ENCODE assay signal across 7 cellular contexts in genomic region chr22:20506543-20507252, GRCh38. TPM values are rescaled to one million over a fixed set of nuclear protein-coding genes. Genes with fewer than 3 reads are reported as not detected.
DNase-seq lines count a peak whose midpoint lies in the region; ATAC-seq and TF ChIP-seq lines count a peak whose summit lies in the region.

No MANE protein-coding gene starts in this region.

- no peaks in the 10 kb centered on the region for H3K27me3 Mint-ChIP-seq in activated T-helper 17 cell treated with anti-CD3 and anti-CD28 coated beads, Interleukin-2, amount 50 U/mL, for 72 hours
- H3K27me3 Mint-ChIP-seq in stimulated activated naive CD8-positive, alpha-beta T cell treated with anti-CD3 and anti-CD28 coated beads, Interleukin-15, amount 100 ng/mL, for 72 hours = no peaks in the 10 kb centered on the region

- peaks cover 7% of the 10 kb centered on the region for H3K4me1 ChIP-seq in iPS-15b (ENCODE audit: control insufficient read depth, insufficient read depth, low read length)

- DNase-seq in HL-60 (ENCODE audit: low read depth in 1 of 2, low spot score in 1 of 2) = no peak
- no peak for DNase-seq in stimulated activated naive CD8-positive, alpha-beta T cell treated with anti-CD3 and anti-CD28 coated beads, Interleukin-15, amount 100 ng/mL, for 72 hours
- DNase-seq in amniotic stem cell (lab: John Stamatoyannopoulos, UW) = no peak
- no peak for DNase-seq in SKM-1 treated with dmso at 0.1 percent for 144 hours (lab: John Stamatoyannopoulos, UW; ENCODE audit: unreplicated experiment)

- H3K9me3 ChIP-seq in iPS-15b (ENCODE audit: control insufficient read depth, insufficient read depth, low read length) = no peaks in the 10 kb centered on the region

- peak overlapping the region; percentile 37 for H3K9ac ChIP-seq in iPS-15b (ENCODE audit: low read depth, low read length)

- H3K36me3 ChIP-seq in iPS-15b (ENCODE audit: control insufficient read depth, insufficient read depth, low read length) = no peaks in the 10 kb centered on the region

- H3K27me3 ChIP-seq in HL-60 (ENCODE audit: insufficient read depth, poor library complexity, severe bottlenecking) (no peaks in the 10 kb centered on the region), iPS-15b (ENCODE audit: control insufficient read depth, insufficient read depth, low read length) (no peaks in the 10 kb centered on the region)

- H3K36me3 Mint-ChIP-seq in activated T-helper 17 cell treated with anti-CD3 and anti-CD28 coated beads, Interleukin-2, amount 50 U/mL, for 72 hours (ENCODE audit: low read depth) = peaks cover 45% of the 10 kb centered on the region

- H3K4me3 ChIP-seq in HL-60 (replicated peaks; ENCODE audit: insufficient read depth, low read length) (peak overlapping the region; percentile 56), iPS-15b (ENCODE audit: low read depth, low read length) (peak overlapping the region; percentile 94)

- ATAC-seq in activated T-helper 17 cell treated with anti-CD3 and anti-CD28 coated beads, Interleukin-2, amount 50 U/mL, for 72 hours (replicated peaks) = no peak
- ATAC-seq in stimulated activated naive CD8-positive, alpha-beta T cell treated with anti-CD3 and anti-CD28 coated beads, Interleukin-15, amount 100 ng/mL, for 72 hours = no peak
- no peak for ATAC-seq in HG02884 (IDR thresholded peaks at IDR 0.05; ENCODE audit: unreplicated experiment)

- H3K27ac ChIP-seq in HL-60 (replicated peaks) = no peak overlapping the region

- H3K4me1 Mint-ChIP-seq in activated T-helper 17 cell treated with anti-CD3 and anti-CD28 coated beads, Interleukin-2, amount 50 U/mL, for 72 hours = peaks cover 32% of the 10 kb centered on the region
- H3K4me1 Mint-ChIP-seq in stimulated activated naive CD8-positive, alpha-beta T cell treated with anti-CD3 and anti-CD28 coated beads, Interleukin-15, amount 100 ng/mL, for 72 hours = peaks cover 51% of the 10 kb centered on the region

- peak overlapping the region; percentile 93 for H3K27ac Mint-ChIP-seq in activated T-helper 17 cell treated with anti-CD3 and anti-CD28 coated beads, Interleukin-2, amount 50 U/mL, for 72 hours
- H3K27ac Mint-ChIP-seq in stimulated activated naive CD8-positive, alpha-beta T cell treated with anti-CD3 and anti-CD28 coated beads, Interleukin-15, amount 100 ng/mL, for 72 hours = peak overlapping the region; percentile 97 to 100

- peak overlapping the region; percentile 98 for H3K4me3 Mint-ChIP-seq in activated T-helper 17 cell treated with anti-CD3 and anti-CD28 coated beads, Interleukin-2, amount 50 U/mL, for 72 hours
- peak overlapping the region; percentile 93 to 95 for H3K4me3 Mint-ChIP-seq in stimulated activated naive CD8-positive, alpha-beta T cell treated with anti-CD3 and anti-CD28 coated beads, Interleukin-15, amount 100 ng/mL, for 72 hours

- no peak for TF ChIP-seq CTCF in HL-60 (IDR thresholded peaks at IDR 0.05; ENCODE audit: insufficient read depth, low read length)

- no peaks in the 10 kb centered on the region for H3K9me3 Mint-ChIP-seq in activated T-helper 17 cell treated with anti-CD3 and anti-CD28 coated beads, Interleukin-2, amount 50 U/mL, for 72 hours
- H3K9me3 Mint-ChIP-seq in stimulated activated naive CD8-positive, alpha-beta T cell treated with anti-CD3 and anti-CD28 coated beads, Interleukin-15, amount 100 ng/mL, for 72 hours = no peaks in the 10 kb centered on the region

RNA-seq across cellular contexts. Expression of gene MED15, which starts 0.7 kb away (rescaled TPM):
- 100 to 1,000 TPM; 115 to 118 TPM for total RNA-seq in activated T-helper 17 cell treated with anti-CD3 and anti-CD28 coated beads, Interleukin-2, amount 50 U/mL, for 72 hours

RNA-seq across cellular contexts. Expression of gene KLHL22, which starts 11.1 kb away (rescaled TPM):
- total RNA-seq in activated T-helper 17 cell treated with anti-CD3 and anti-CD28 coated beads, Interleukin-2, amount 50 U/mL, for 72 hours = 10 to 100 TPM; 19.3 to 22.4 TPM
